ENCODE assay signal across 14 cellular contexts in genomic region chr17:49748223-49748622, GRCh38. TPM values are rescaled to one million over a fixed set of nuclear protein-coding genes. Genes with fewer than 3 reads are reported as not detected.
A peak's percentile ranks its signal among the peaks of the same experiment; 100 is the strongest.
DNase-seq lines count a peak whose midpoint lies in the region; ATAC-seq, FAIRE-seq and TF ChIP-seq lines count a peak whose summit lies in the region.
"Had no signal": no experiment of that assay in that cellular context is flagged by ENCODE, and none has a peak within 500 bp of the region (broad histone marks: within the 10 kb centered on the region; RNA-seq: fewer than 3 reads in every experiment).

No MANE protein-coding gene starts in this region.

- H3K4me3 ChIP-seq in Peyer's patch (no peak overlapping the region), spleen (peak overlapping the region in 1 of 8 donors; percentile 17), left ventricle myocardium inferior (no peak overlapping the region), PC-3 (ENCODE audit: low read length) (no peak overlapping the region)
- H3K4me3 ChIP-seq: adrenal gland had no signal

- TF ChIP-seq CTCF in Peyer's patch (IDR thresholded peaks at IDR 0.05), result no peak
- TF ChIP-seq CTCF in spleen (IDR thresholded peaks at IDR 0.05 in 8 of 11, conservative IDR thresholded peaks at IDR 0.05 in 3 of 11), result no peak
- TF ChIP-seq CTCF in left ventricle myocardium inferior (IDR thresholded peaks at IDR 0.05; ENCODE audit: borderline replicate concordance), result no peak
- no peak for TF ChIP-seq CTCF in D721Med (IDR thresholded peaks at IDR 0.05; ENCODE audit: insufficient read depth, missing control alignments)
- no peak for TF ChIP-seq CTCF in PC-3 (conservative IDR thresholded peaks at IDR 0.05; ENCODE audit: low read depth, low read length)

- H4K20me1 ChIP-seq in PC-3 (ENCODE audit: low read length), result no peaks in the 10 kb centered on the region

- peak overlapping the region; percentile 94 for H3K27ac Mint-ChIP-seq in activated naive CD8-positive, alpha-beta T cell

- peaks cover 0 to 39% (median 27%) of the 10 kb centered on the region in 4 donors for H3K4me1 ChIP-seq in Peyer's patch
- H3K4me1 ChIP-seq in spleen, result peaks cover 67 to 100% (median 88%) of the 10 kb centered on the region in 6 donors
- peaks cover 64% of the 10 kb centered on the region for H3K4me1 ChIP-seq in left ventricle myocardium inferior
- H3K4me1 ChIP-seq in PC-3 (ENCODE audit: insufficient read depth, low read length), result no peaks in the 10 kb centered on the region

- no peaks in the 10 kb centered on the region for H3F3A ChIP-seq in PC-3 (ENCODE audit: low read length, unreplicated experiment)

- H3K4me2 ChIP-seq in PC-3 (ENCODE audit: low read length), result no peak overlapping the region

- peak overlapping the region; percentile 37 for H3K4me3 Mint-ChIP-seq in activated T-cell treated with anti-CD3 and anti-CD28 coated beads, Interleukin-2, amount 50 U/mL, for 4 hours
- peak overlapping the region; percentile 72 for H3K4me3 Mint-ChIP-seq in activated naive CD8-positive, alpha-beta T cell

- H3K36me3 ChIP-seq in Peyer's patch (no peaks in the 10 kb centered on the region), spleen (peaks cover 0 to 10% (median 0%) of the 10 kb centered on the region in 6 donors), left ventricle myocardium inferior (no peaks in the 10 kb centered on the region), PC-3 (ENCODE audit: low read depth, low read length) (no peaks in the 10 kb centered on the region)
- H3K36me3 ChIP-seq: adrenal gland had no signal

- TF ChIP-seq POLR2A in Peyer's patch (IDR thresholded peaks at IDR 0.05) (no peak), spleen (IDR thresholded peaks at IDR 0.05) (no peak)

- peaks cover 82% of the 10 kb centered on the region for H3K4me1 Mint-ChIP-seq in activated T-cell treated with anti-CD3 and anti-CD28 coated beads, Interleukin-2, amount 50 U/mL, for 4 hours (ENCODE audit: low read depth)
- H3K4me1 Mint-ChIP-seq in activated naive CD8-positive, alpha-beta T cell (ENCODE audit: low read depth), result peaks cover 74% of the 10 kb centered on the region

- peaks cover 7% of the 10 kb centered on the region for H3K36me3 Mint-ChIP-seq in activated T-cell treated with anti-CD3 and anti-CD28 coated beads, Interleukin-2, amount 50 U/mL, for 4 hours (ENCODE audit: insufficient read depth)
- no peaks in the 10 kb centered on the region for H3K36me3 Mint-ChIP-seq in activated naive CD8-positive, alpha-beta T cell

- no peak for ATAC-seq in activated T-cell treated with anti-CD3 and anti-CD28 coated beads, Interleukin-2, amount 50 U/mL, for 4 hours
- ATAC-seq in PC-3, result no peak

- H3K79me2 ChIP-seq in PC-3 (ENCODE audit: low read length), result no peaks in the 10 kb centered on the region

- no peak overlapping the region for H2AFZ ChIP-seq in PC-3 (ENCODE audit: low read length)
- H2AFZ ChIP-seq: parathyroid adenoma had no signal

- intact Hi-C loops in spleen (cut with DNase I; ENCODE audit: low total_unique reads), result no loop called here
- intact Hi-C loops in left ventricle myocardium inferior (cut with micrococcal nuclease), result no loop called here
- intact Hi-C loops in PC-3 (cut with micrococcal nuclease), result no loop called here

- H3K27me3 Mint-ChIP-seq in activated T-cell treated with anti-CD3 and anti-CD28 coated beads, Interleukin-2, amount 50 U/mL, for 4 hours (ENCODE audit: low read depth), result no peaks in the 10 kb centered on the region
- H3K27me3 Mint-ChIP-seq in activated naive CD8-positive, alpha-beta T cell, result no peaks in the 10 kb centered on the region

- H3K9me2 ChIP-seq in PC-3 (replicated peaks; ENCODE audit: low read length), result no peaks in the 10 kb centered on the region

- H3K27me3 ChIP-seq in Peyer's patch, result no peaks in the 10 kb centered on the region
- no peaks in the 10 kb centered on the region for H3K27me3 ChIP-seq in spleen (replicated peaks in 1 of 7)
- H3K27me3 ChIP-seq in left ventricle myocardium inferior (ENCODE audit: low read depth), result no peaks in the 10 kb centered on the region
- H3K27me3 ChIP-seq in PC-3 (ENCODE audit: low read length), result no peaks in the 10 kb centered on the region
- H3K27me3 ChIP-seq: adrenal gland had no signal

- CTCF ChIA-PET in PC-3 (lab: Charles Lee), result no interaction called here

- no peak for DNase-seq in activated T-cell treated with anti-CD3 and anti-CD28 coated beads, Interleukin-2, amount 50 U/mL, for 4 hours
- DNase-seq in activated T-cell treated with anti-CD3 and anti-CD28 coated beads for 4 hours (no peak), Peyer's patch (peak in 1 of 3 donors; percentile 60), spleen (no peak), left ventricle myocardium inferior (no peak), D721Med (ENCODE audit: insufficient read length, low spot score) (no peak), PC-3 (no peak)
- DNase-seq: adrenal gland, KBM-7, mesenchymal stem cell, NCI-H1694 treated with DMSO at 0.1 percent for 48 hours had no signal

- H3K9me3 ChIP-seq in Peyer's patch (no peaks in the 10 kb centered on the region), spleen (no peaks in the 10 kb centered on the region), left ventricle myocardium inferior (replicated peaks) (no peaks in the 10 kb centered on the region), PC-3 (ENCODE audit: low read length) (no peaks in the 10 kb centered on the region)
- H3K9me3 ChIP-seq: adrenal gland had no signal

- H3K27ac ChIP-seq in Peyer's patch (peak overlapping the region; percentile 64 to 87 (median 74)), spleen (peak overlapping the region; percentile 79 to 95 (median 91)), left ventricle myocardium inferior (replicated peaks) (no peak overlapping the region), PC-3 (ENCODE audit: low read length) (no peak overlapping the region)
- H3K27ac ChIP-seq: adrenal gland, parathyroid adenoma had no signal

- POLR2A ChIA-PET in PC-3 (lab: Charles Lee; ENCODE audit: unreplicated experiment), result no interaction called here

- 28 to 57% (median 33%) methylated on average over 3 of the region's 3 CpGs for WGBS in spleen, 5 donors

- BruUV-seq in PC-3 (replicated peaks; lab: Mats Ljungman, UMichigan), result no TSS peak

- no peaks in the 10 kb centered on the region for H3K9me3 Mint-ChIP-seq in activated T-cell treated with anti-CD3 and anti-CD28 coated beads, Interleukin-2, amount 50 U/mL, for 4 hours
- no peaks in the 10 kb centered on the region for H3K9me3 Mint-ChIP-seq in activated naive CD8-positive, alpha-beta T cell (ENCODE audit: low read depth)

- no peak for FAIRE-seq in D721Med (lab: Jason Lieb, UNC)
- FAIRE-seq: small intestine had no signal

- H3K9ac ChIP-seq in PC-3 (ENCODE audit: low read length), result no peak overlapping the region
- H3K9ac ChIP-seq: parathyroid adenoma had no signal

RNA-seq across cellular contexts. Expression of gene FAM117A, which starts 15.7 kb away (rescaled TPM):
- total RNA-seq in activated T-cell treated with anti-CD3 and anti-CD28 coated beads, Interleukin-2, amount 50 U/mL, for 4 hours, result 10 to 100 TPM; 10.3 to 12.1 (median 11.6) TPM
- total RNA-seq in Peyer's patch, result 10 to 100 TPM in 1 of 4 donors, 1 to 10 TPM in 3; 6.5 to 16.5 (median 9.4) TPM
- total RNA-seq in spleen, result 10 to 100 TPM; 43.1 to 87.4 (median 47.8) TPM
- 10 to 100 TPM; 15.6 to 36.7 (median 17.5) TPM for polyA plus RNA-seq in spleen
- total RNA-seq in left ventricle myocardium inferior, result 12.8 TPM
- total RNA-seq in PC-3 (2014; rRNA removed), result 9.7 and 16.3 TPM in 2 replicates

RNA-seq across cellular contexts. Expression of gene KAT7, which starts 40.3 kb away (rescaled TPM):
- total RNA-seq in activated T-cell treated with anti-CD3 and anti-CD28 coated beads, Interleukin-2, amount 50 U/mL, for 4 hours, result 10 to 100 TPM; 59.4 to 66.6 (median 63.8) TPM
- total RNA-seq in Peyer's patch (10 to 100 TPM; 44.3 to 50.9 (median 45.3) TPM), spleen (10 to 100 TPM; 38.1 to 81.2 (median 65.0) TPM), left ventricle myocardium inferior (52.6 TPM), PC-3 (2014; rRNA removed) (39.1 and 45.8 TPM in 2 replicates)
- 10 to 100 TPM in 1 of 3 donors, 1 to 10 TPM in 2; 5.9 to 11.4 (median 8.0) TPM for polyA plus RNA-seq in spleen

RNA-seq across cellular contexts. Expression of gene SLC35B1, which starts 40.5 kb away (rescaled TPM):
- 10 to 100 TPM; 89.1 to 90.4 (median 90.3) TPM for total RNA-seq in activated T-cell treated with anti-CD3 and anti-CD28 coated beads, Interleukin-2, amount 50 U/mL, for 4 hours
- total RNA-seq in Peyer's patch (100 to 1,000 TPM in 1 of 4 donors, 10 to 100 TPM in 3; 42.1 to 115 (median 78.2) TPM), spleen (10 to 100 TPM; 37.0 to 69.9 (median 48.5) TPM), left ventricle myocardium inferior (53.4 TPM), PC-3 (2014; rRNA removed) (199 and 211 TPM in 2 replicates)
- polyA plus RNA-seq in spleen, result 10 to 100 TPM; 23.7 to 42.0 (median 37.5) TPM

Comparison
In these comparisons a context has a peak if more than half of its experiments do, and no peak if none do; other contexts are left out.
1. H3K27ac ChIP-seq: peak in Peyer's patch (4 of 4) and spleen (8 of 8); none in left ventricle myocardium inferior (single experiment) and PC-3 (single experiment).